8 cellular contexts compared by ENCODE assay signal in the genomic region with DNA sequence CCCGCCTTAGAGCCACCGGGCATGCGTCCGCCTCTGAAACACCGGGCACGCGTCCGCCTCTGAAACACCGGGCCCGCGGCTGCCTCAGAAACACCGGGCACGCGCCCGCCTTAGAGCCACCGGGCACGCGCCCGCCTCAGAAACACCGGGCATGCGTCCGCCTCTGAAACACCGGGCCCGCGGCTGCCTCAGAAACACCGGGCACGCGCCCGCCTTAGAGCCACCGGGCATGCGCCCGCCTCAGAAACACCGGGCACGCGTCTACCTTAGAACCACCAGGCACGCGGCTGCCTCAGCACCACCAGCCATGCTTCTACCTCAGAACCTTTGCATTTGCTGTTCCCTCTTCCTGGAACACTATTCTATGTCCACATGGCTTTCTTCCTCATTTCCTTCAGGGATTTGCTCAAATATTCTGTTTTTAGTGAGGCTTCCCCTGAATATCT. TPM values are rescaled to one million over a fixed set of nuclear protein-coding genes. Genes with fewer than 3 reads are reported as not detected.
DNase-seq lines count a peak whose midpoint lies in the region; ATAC-seq and TF ChIP-seq lines count a peak whose summit lies in the region.
"Not testable (repeated sequence)": the region's sequence is repeated elsewhere in the genome, so short reads cannot be mapped to it uniquely, and the experiment has no call there.

No MANE protein-coding gene starts in this region.

- not testable (repeated sequence) for H3K4me1 ChIP-seq in duodenal mucosa (ENCODE audit: control insufficient read depth in 1 of 2, insufficient read depth in 2 of 2, low read length in 2 of 2); liver (ENCODE audit: control insufficient read depth in 4 of 4, insufficient read depth in 4 of 4, low read length in 3 of 4)

- H3K27me3 ChIP-seq in duodenal mucosa (ENCODE audit: control insufficient read depth in 1 of 2, insufficient read depth in 2 of 2, low read length in 2 of 2); liver (ENCODE audit: control insufficient read depth in 4 of 4, insufficient read depth in 4 of 4, low read length in 3 of 4): not testable (repeated sequence)

- H3K36me3 Mint-ChIP-seq in activated CD8-positive, alpha-beta T cell treated with anti-CD3 and anti-CD28 coated beads for 36 hours (ENCODE audit: low read depth), result not testable (repeated sequence)

- peak overlapping the region; percentile 67 to 74 for H3K4me3 ChIP-seq in duodenal mucosa (ENCODE audit: low read depth in 1 of 2, low read length in 2 of 2)
- peak overlapping the region; percentile 57 to 79 (median 75) for H3K4me3 ChIP-seq in liver (ENCODE audit: low read depth in 1 of 3, low read length in 3 of 3)

- not testable (repeated sequence) for TF ChIP-seq RAD21 in liver (IDR thresholded peaks at IDR 0.05)

- DNase-seq in AG20443 (ENCODE audit: low spot score) (peak; percentile 55), HUDEP-2 (lab: John Stamatoyannopoulos, UW; ENCODE audit: unreplicated experiment in 76 of 76) (peak in 64 of 76 experiments; percentile 3 to 73 (median 45)), NOMO-1 (lab: John Stamatoyannopoulos, UW; ENCODE audit: unreplicated experiment in 2 of 2) (peak; percentile 5 to 7)
- DNase-seq in activated CD8-positive, alpha-beta T cell treated with anti-CD3 and anti-CD28 coated beads for 36 hours, result peak; percentile 79
- DNase-seq in stimulated activated CD4-positive, alpha-beta T cell treated with anti-CD3 and anti-CD28 coated beads, Interleukin-1b, Interleukin-23, amount 100 ng/mL, for 48 hours, result peak; percentile 74

- peak overlapping the region; percentile 44 to 54 for H3K9ac ChIP-seq in duodenal mucosa (ENCODE audit: low read depth in 1 of 2, low read length in 2 of 2)
- peak overlapping the region; percentile 45 to 85 for H3K9ac ChIP-seq in liver (ENCODE audit: low read depth in 1 of 2, low read length in 2 of 2)

- H3K9me3 Mint-ChIP-seq in activated CD8-positive, alpha-beta T cell treated with anti-CD3 and anti-CD28 coated beads for 36 hours, result not testable (repeated sequence)

- peak; percentile 57 for ATAC-seq in GM19324 (IDR thresholded peaks at IDR 0.05; ENCODE audit: low FRiP score, unreplicated experiment)
- peak; percentile 73 for ATAC-seq in activated CD8-positive, alpha-beta T cell treated with anti-CD3 and anti-CD28 coated beads for 36 hours

- not testable (repeated sequence) for TF ChIP-seq CTCF in activated CD8-positive, alpha-beta T cell treated with anti-CD3 and anti-CD28 coated beads for 36 hours (IDR thresholded peaks at IDR 0.05); liver (IDR thresholded peaks at IDR 0.05; ENCODE audit: low read depth, low read length, missing input control)

- not testable (repeated sequence) for H3K36me3 ChIP-seq in duodenal mucosa (ENCODE audit: control insufficient read depth in 1 of 2, insufficient read depth in 2 of 2, low read length in 2 of 2); liver (ENCODE audit: control insufficient read depth in 4 of 4, insufficient read depth in 3 of 4, low read depth in 1 of 4, low read length in 3 of 4)

- not testable (repeated sequence) for H3K9me3 ChIP-seq in duodenal mucosa (ENCODE audit: control insufficient read depth in 1 of 2, low read length in 2 of 2); liver (ENCODE audit: control insufficient read depth in 4 of 4, low read length in 3 of 4)

- CTCF ChIA-PET in activated CD8-positive, alpha-beta T cell treated with anti-CD3 and anti-CD28 coated beads for 36 hours (lab: Charles Lee), result not testable (repeated sequence)

- WGBS in liver, result 0% methylated on average over 37 of the region's 37 CpGs

- H3K4me3 Mint-ChIP-seq in activated CD8-positive, alpha-beta T cell treated with anti-CD3 and anti-CD28 coated beads for 36 hours, result peak overlapping the region; percentile 78

- intact Hi-C loops in activated CD8-positive, alpha-beta T cell treated with anti-CD3 and anti-CD28 coated beads for 36 hours (cut with micrococcal nuclease), result loop anchor here (2.0 kb wide), 1 partner anchor 57 kb away; no protein-coding TSS in a partner anchor

- H3K27ac ChIP-seq in duodenal mucosa (ENCODE audit: low read depth, low read length) (peak overlapping the region; percentile 42), liver (ENCODE audit: low read depth in 1 of 2, low read length in 2 of 2) (peak overlapping the region; percentile 75 to 88)

- not testable (repeated sequence) for H3K4me1 Mint-ChIP-seq in activated CD8-positive, alpha-beta T cell treated with anti-CD3 and anti-CD28 coated beads for 36 hours (ENCODE audit: low read depth)

- H3K27me3 Mint-ChIP-seq in activated CD8-positive, alpha-beta T cell treated with anti-CD3 and anti-CD28 coated beads for 36 hours, result not testable (repeated sequence)

- H3K27ac Mint-ChIP-seq in activated CD8-positive, alpha-beta T cell treated with anti-CD3 and anti-CD28 coated beads for 36 hours, result peak overlapping the region; percentile 88

- POLR2A ChIA-PET in activated CD8-positive, alpha-beta T cell treated with anti-CD3 and anti-CD28 coated beads for 36 hours (lab: Charles Lee), result interaction anchor here (1.5 kb wide), 1 partner anchor 58 kb away, joined by 12 read pairs; the partner anchor contains the start of gene IFRD1

TF ChIP-seq in liver, 16 proteins besides CTCF, POLR2A, EP300 and RAD21:
- peak; percentile 61 for TF ChIP-seq MAX (IDR thresholded peaks at IDR 0.05)

RNA-seq across cellular contexts. Expression of gene IFRD1, which starts 58.4 kb away (rescaled TPM):
- total RNA-seq in activated CD8-positive, alpha-beta T cell treated with anti-CD3 and anti-CD28 coated beads for 36 hours, result 10 to 100 TPM; 54.1 to 54.5 TPM
- 10 to 100 TPM; 11.5 to 30.6 TPM for total RNA-seq in liver
- polyA plus RNA-seq in liver, result 10 to 100 TPM in 1 of 2 donors, 1 to 10 TPM in 1; 7.7 to 35.6 TPM

Comparison
In these comparisons a context has a peak if more than half of its experiments do, and no peak if none do; other contexts are left out.
1. Peak in every context shown above with its lines: DNase-seq, ATAC-seq, H3K4me3 ChIP-seq and H3K27ac ChIP-seq.
2. DNase-seq: peak in every context shown above with its lines; median percentile 79 in activated CD8-positive, alpha-beta T cell treated with anti-CD3 and anti-CD28 coated beads for 36 hours; 74 in stimulated activated CD4-positive, alpha-beta T cell treated with anti-CD3 and anti-CD28 coated beads, Interleukin-1b, Interleukin-23, amount 100 ng/mL, for 48 hours; 55 in AG20443; 45 in HUDEP-2; 6 in NOMO-1.